ENCODE assay signal across 1 cellular context in the genomic region with DNA sequence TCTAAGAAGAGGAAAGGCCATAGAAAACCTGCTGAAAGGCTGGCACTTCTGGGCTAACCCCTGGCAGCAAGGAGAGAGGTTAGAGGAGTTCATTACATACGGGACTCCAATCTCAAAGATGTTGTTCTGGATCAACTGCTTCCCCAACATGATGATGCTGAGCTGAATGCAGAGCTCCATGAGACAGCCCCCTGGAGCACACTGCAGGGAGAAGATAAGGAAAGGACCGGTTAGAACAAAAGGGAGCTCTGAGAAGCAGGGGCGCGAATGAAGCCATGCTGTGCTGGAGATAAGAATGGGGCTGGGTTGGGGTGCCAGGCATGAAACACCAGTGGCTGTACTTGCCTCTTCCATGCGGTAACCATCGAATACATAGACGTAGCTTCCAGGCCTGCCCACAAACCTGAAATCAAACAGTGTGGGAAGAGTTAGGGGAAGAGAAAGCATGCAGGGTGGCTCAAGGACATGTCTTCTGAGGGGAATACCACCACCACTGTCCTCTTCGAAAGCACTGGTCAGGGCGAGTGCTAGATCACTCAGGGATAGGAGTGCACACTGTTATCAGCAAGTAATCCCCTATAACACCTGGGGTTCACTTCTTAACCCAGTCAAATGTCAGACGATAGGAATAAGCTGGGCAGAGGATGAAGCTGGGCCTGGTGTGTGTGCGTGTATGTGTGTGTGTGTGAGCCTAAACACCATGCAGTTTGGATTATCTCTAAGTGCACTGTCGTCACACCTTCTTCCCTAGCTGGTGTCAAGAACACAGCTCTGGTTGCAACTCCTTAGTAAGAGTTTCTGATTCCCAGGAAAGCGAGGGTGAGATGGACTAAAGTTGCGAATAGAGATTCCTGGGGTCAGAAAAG.
TF ChIP-seq lines count a peak whose summit lies in the region.

No MANE protein-coding gene starts in this region.

TF ChIP-seq in K562, 482 proteins besides CTCF, POLR2A, EP300 and RAD21 (continued from another document and continues in another):
- TF ChIP-seq RBM15 (IDR thresholded peaks at IDR 0.05; ENCODE audit: insufficient read depth, low read length) (no peak), HDAC2 (IDR thresholded peaks at IDR 0.05) (peak; percentile 55; the same call in 1 of the 2 replicates), ZNF431 (CRISPR knock-in tag; IDR thresholded peaks at IDR 0.05) (no peak), TCF3 (CRISPR knock-in tag; IDR thresholded peaks at IDR 0.05) (peak; percentile 79), CBFA2T3 (IDR thresholded peaks at IDR 0.05) (peak; percentile 95), ZBTB7A (IDR thresholded peaks at IDR 0.05; ENCODE audit: borderline replicate concordance, control insufficient read depth, low read depth, low read length) (peak; percentile 48; the same call in 1 of the 2 replicates), RFX5 (IDR thresholded peaks at IDR 0.05; ENCODE audit: low read depth, low read length) (no peak), SETDB1 (IDR thresholded peaks at IDR 0.05; ENCODE audit: low read length) (no peak), DMBX1 (CRISPR knock-in tag; IDR thresholded peaks at IDR 0.05; ENCODE audit: borderline replicate concordance) (no peak), ZC3H11A (IDR thresholded peaks at IDR 0.05; ENCODE audit: low read depth, low read length) (no peak), TGIF2 (CRISPR knock-in tag; IDR thresholded peaks at IDR 0.05) (no peak), MYC (IDR thresholded peaks at IDR 0.05; ENCODE audit: low read depth, low read length) (peak; percentile 35; the same call in 1 of the 2 replicates), MYC (CRISPR knock-in tag; IDR thresholded peaks at IDR 0.05; ENCODE audit: borderline replicate concordance, low read depth) (no peak), DPF2 (IDR thresholded peaks at IDR 0.05) (peak; percentile 90), ZNF79 (CRISPR knock-in tag; IDR thresholded peaks at IDR 0.05; ENCODE audit: low read depth) (no peak), POLR2G (IDR thresholded peaks at IDR 0.05; ENCODE audit: low read depth, low read length) (no peak), GTF2F1 (IDR thresholded peaks at IDR 0.05; ENCODE audit: low read depth, low read length) (no peak), GABPB1 (CRISPR knock-in tag; IDR thresholded peaks at IDR 0.05) (no peak), HDAC6 (IDR thresholded peaks at IDR 0.05; ENCODE audit: low read depth, low read length) (no peak), TAL1 (IDR thresholded peaks at IDR 0.05) (peak; percentile 92), CBFA2T2 (conservative IDR thresholded peaks at IDR 0.05) (peak; percentile 91), MED1 (CRISPR knock-in tag; IDR thresholded peaks at IDR 0.05; ENCODE audit: borderline replicate concordance) (no peak), PHF8 (IDR thresholded peaks at IDR 0.05; ENCODE audit: borderline replicate concordance, low read length) (no peak), RCOR1 (IDR thresholded peaks at IDR 0.05; ENCODE audit: borderline replicate concordance in 1 of 2, low read depth in 2 of 2, low read length in 2 of 2) (peak in 1 of 2 experiments; percentile 63; a peak in 1 of 4 replicates), FOSL1 (tag; conservative IDR thresholded peaks at IDR 0.05) (peak; percentile 43; the same call in 1 of the 2 replicates), L3MBTL2 (IDR thresholded peaks at IDR 0.05) (peak; percentile 63), HNRNPK (IDR thresholded peaks at IDR 0.05; ENCODE audit: low read depth, low read length, poor library complexity, severe bottlenecking) (no peak), MIER1 (IDR thresholded peaks at IDR 0.05; ENCODE audit: low read depth) (no peak), HEY1 (CRISPR knock-in tag; IDR thresholded peaks at IDR 0.05; ENCODE audit: borderline replicate concordance) (no peak), RBM22 (IDR thresholded peaks at IDR 0.05; ENCODE audit: low read depth, low read length, poor library complexity, severe bottlenecking) (no peak), ZNF75A (CRISPR knock-in tag; IDR thresholded peaks at IDR 0.05) (no peak), FOXJ2 (tag; IDR thresholded peaks at IDR 0.05) (no peak), CREM (IDR thresholded peaks at IDR 0.05; ENCODE audit: low read depth) (0 out of 2 replicates have a peak, but pooled peaks have one; percentile 44), FOXM1 (IDR thresholded peaks at IDR 0.05; ENCODE audit: low read depth) (peak; percentile 58), FOXM1 (CRISPR knock-in tag; IDR thresholded peaks at IDR 0.05; ENCODE audit: low read depth) (no peak), ZNF347 (CRISPR knock-in tag; IDR thresholded peaks at IDR 0.05; ENCODE audit: low read depth) (no peak), ARID1B (IDR thresholded peaks at IDR 0.05) (peak; percentile 93), CXXC5 (CRISPR knock-in tag; IDR thresholded peaks at IDR 0.05) (0 out of 2 replicates have a peak, but pooled peaks have one; percentile 32), ESRRA (IDR thresholded peaks at IDR 0.05; ENCODE audit: borderline replicate concordance, low read depth) (no peak), PML (IDR thresholded peaks at IDR 0.05; ENCODE audit: low read length) (peak; percentile 48; the same call in 1 of the 2 replicates), NFIX (CRISPR knock-in tag; IDR thresholded peaks at IDR 0.05; ENCODE audit: low read depth) (no peak), KAT2B (IDR thresholded peaks at IDR 0.05; ENCODE audit: low read depth, low read length) (no peak), CTBP1 (IDR thresholded peaks at IDR 0.05; ENCODE audit: borderline replicate concordance) (peak; percentile 61; the same call in 1 of the 2 replicates), RBFOX2 (IDR thresholded peaks at IDR 0.05; ENCODE audit: low read depth, low read length) (no peak), SNIP1 (IDR thresholded peaks at IDR 0.05; ENCODE audit: low read depth) (no peak), CREB1 (IDR thresholded peaks at IDR 0.05) (no peak), CREB1 (CRISPR knock-in tag; IDR thresholded peaks at IDR 0.05) (no peak)
- TF ChIP-seq, protein P1, sequence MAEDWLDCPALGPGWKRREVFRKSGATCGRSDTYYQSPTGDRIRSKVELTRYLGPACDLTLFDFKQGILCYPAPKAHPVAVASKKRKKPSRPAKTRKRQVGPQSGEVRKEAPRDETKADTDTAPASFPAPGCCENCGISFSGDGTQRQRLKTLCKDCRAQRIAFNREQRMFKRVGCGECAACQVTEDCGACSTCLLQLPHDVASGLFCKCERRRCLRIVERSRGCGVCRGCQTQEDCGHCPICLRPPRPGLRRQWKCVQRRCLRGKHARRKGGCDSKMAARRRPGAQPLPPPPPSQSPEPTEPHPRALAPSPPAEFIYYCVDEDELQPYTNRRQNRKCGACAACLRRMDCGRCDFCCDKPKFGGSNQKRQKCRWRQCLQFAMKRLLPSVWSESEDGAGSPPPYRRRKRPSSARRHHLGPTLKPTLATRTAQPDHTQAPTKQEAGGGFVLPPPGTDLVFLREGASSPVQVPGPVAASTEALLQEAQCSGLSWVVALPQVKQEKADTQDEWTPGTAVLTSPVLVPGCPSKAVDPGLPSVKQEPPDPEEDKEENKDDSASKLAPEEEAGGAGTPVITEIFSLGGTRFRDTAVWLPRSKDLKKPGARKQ (CRISPR knock-in tag; IDR thresholded peaks at IDR 0.05), result no peak
- TF ChIP-seq, protein P2, sequence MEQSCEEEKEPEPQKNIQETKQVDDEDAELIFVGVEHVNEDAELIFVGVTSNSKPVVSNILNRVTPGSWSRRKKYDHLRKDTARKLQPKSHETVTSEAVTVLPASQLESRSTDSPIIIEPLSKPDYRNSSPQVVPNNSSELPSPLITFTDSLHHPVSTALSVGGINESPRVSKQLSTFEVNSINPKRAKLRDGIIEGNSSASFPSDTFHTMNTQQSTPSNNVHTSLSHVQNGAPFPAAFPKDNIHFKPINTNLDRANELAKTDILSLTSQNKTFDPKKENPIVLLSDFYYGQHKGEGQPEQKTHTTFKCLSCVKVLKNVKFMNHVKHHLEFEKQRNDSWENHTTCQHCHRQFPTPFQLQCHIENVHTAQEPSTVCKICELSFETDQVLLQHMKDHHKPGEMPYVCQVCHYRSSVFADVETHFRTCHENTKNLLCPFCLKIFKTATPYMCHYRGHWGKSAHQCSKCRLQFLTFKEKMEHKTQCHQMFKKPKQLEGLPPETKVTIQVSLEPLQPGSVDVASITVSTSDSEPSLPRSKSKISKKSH (CRISPR knock-in tag; IDR thresholded peaks at IDR 0.05), result no peak
- TF ChIP-seq, protein P3, sequence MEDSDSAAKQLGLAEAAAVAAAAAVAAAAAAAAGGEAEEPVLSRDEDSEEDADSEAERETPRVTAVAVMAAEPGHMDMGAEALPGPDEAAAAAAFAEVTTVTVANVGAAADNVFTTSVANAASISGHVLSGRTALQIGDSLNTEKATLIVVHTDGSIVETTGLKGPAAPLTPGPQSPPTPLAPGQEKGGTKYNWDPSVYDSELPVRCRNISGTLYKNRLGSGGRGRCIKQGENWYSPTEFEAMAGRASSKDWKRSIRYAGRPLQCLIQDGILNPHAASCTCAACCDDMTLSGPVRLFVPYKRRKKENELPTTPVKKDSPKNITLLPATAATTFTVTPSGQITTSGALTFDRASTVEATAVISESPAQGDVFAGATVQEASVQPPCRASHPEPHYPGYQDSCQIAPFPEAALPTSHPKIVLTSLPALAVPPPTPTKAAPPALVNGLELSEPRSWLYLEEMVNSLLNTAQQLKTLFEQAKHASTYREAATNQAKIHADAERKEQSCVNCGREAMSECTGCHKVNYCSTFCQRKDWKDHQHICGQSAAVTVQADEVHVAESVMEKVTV (CRISPR knock-in tag; IDR thresholded peaks at IDR 0.05), result no peak
- TF ChIP-seq, protein P4, sequence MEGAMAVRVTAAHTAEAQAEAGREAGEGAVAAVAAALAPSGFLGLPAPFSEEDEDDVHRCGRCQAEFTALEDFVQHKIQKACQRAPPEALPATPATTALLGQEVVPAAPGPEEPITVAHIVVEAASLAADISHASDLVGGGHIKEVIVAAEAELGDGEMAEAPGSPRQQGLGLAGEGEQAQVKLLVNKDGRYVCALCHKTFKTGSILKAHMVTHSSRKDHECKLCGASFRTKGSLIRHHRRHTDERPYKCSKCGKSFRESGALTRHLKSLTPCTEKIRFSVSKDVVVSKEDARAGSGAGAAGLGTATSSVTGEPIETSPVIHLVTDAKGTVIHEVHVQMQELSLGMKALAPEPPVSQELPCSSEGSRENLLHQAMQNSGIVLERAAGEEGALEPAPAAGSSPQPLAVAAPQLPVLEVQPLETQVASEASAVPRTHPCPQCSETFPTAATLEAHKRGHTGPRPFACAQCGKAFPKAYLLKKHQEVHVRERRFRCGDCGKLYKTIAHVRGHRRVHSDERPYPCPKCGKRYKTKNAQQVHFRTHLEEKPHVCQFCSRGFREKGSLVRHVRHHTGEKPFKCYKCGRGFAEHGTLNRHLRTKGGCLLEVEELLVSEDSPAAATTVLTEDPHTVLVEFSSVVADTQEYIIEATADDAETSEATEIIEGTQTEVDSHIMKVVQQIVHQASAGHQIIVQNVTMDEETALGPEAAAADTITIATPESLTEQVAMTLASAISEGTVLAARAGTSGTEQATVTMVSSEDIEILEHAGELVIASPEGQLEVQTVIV (CRISPR knock-in tag; IDR thresholded peaks at IDR 0.05; ENCODE audit: borderline replicate concordance), result no peak
- TF ChIP-seq, protein P5, sequence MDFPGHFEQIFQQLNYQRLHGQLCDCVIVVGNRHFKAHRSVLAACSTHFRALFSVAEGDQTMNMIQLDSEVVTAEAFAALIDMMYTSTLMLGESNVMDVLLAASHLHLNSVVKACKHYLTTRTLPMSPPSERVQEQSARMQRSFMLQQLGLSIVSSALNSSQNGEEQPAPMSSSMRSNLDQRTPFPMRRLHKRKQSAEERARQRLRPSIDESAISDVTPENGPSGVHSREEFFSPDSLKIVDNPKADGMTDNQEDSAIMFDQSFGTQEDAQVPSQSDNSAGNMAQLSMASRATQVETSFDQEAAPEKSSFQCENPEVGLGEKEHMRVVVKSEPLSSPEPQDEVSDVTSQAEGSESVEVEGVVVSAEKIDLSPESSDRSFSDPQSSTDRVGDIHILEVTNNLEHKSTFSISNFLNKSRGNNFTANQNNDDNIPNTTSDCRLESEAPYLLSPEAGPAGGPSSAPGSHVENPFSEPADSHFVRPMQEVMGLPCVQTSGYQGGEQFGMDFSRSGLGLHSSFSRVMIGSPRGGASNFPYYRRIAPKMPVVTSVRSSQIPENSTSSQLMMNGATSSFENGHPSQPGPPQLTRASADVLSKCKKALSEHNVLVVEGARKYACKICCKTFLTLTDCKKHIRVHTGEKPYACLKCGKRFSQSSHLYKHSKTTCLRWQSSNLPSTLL (IDR thresholded peaks at IDR 0.05), result no peak
- TF ChIP-seq, protein P6, sequence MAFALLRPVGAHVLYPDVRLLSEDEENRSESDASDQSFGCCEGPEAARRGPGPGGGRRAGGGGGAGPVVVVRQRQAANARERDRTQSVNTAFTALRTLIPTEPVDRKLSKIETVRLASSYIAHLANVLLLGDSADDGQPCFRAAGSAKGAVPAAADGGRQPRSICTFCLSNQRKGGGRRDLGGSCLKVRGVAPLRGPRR (CRISPR knock-in tag; IDR thresholded peaks at IDR 0.05), result no peak
- TF ChIP-seq, protein P7, sequence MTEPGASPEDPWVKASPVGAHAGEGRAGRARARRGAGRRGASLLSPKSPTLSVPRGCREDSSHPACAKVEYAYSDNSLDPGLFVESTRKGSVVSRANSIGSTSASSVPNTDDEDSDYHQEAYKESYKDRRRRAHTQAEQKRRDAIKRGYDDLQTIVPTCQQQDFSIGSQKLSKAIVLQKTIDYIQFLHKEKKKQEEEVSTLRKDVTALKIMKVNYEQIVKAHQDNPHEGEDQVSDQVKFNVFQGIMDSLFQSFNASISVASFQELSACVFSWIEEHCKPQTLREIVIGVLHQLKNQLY (CRISPR knock-in tag; conservative IDR thresholded peaks at IDR 0.05), result no peak
- TF ChIP-seq, protein P8, sequence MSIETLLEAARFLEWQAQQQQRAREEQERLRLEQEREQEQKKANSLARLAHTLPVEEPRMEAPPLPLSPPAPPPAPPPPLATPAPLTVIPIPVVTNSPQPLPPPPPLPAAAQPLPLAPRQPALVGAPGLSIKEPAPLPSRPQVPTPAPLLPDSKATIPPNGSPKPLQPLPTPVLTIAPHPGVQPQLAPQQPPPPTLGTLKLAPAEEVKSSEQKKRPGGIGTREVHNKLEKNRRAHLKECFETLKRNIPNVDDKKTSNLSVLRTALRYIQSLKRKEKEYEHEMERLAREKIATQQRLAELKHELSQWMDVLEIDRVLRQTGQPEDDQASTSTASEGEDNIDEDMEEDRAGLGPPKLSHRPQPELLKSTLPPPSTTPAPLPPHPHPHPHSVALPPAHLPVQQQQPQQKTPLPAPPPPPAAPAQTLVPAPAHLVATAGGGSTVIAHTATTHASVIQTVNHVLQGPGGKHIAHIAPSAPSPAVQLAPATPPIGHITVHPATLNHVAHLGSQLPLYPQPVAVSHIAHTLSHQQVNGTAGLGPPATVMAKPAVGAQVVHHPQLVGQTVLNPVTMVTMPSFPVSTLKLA (conservative IDR thresholded peaks at IDR 0.05), result peak in 1 of 2 experiments; percentile 35; a peak in 1 of 4 replicates
- TF ChIP-seq, protein P9, sequence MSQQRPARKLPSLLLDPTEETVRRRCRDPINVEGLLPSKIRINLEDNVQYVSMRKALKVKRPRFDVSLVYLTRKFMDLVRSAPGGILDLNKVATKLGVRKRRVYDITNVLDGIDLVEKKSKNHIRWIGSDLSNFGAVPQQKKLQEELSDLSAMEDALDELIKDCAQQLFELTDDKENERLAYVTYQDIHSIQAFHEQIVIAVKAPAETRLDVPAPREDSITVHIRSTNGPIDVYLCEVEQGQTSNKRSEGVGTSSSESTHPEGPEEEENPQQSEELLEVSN (IDR thresholded peaks at IDR 0.05; ENCODE audit: borderline replicate concordance in 1 of 2, extremely low read depth in 1 of 2, insufficient read depth in 1 of 2, insufficient read length in 1 of 2, low read depth in 1 of 2, low read length in 1 of 2, poor library complexity in 1 of 2, severe bottlenecking in 1 of 2), result peak; percentile 48 to 69
